In the genomic region with DNA sequence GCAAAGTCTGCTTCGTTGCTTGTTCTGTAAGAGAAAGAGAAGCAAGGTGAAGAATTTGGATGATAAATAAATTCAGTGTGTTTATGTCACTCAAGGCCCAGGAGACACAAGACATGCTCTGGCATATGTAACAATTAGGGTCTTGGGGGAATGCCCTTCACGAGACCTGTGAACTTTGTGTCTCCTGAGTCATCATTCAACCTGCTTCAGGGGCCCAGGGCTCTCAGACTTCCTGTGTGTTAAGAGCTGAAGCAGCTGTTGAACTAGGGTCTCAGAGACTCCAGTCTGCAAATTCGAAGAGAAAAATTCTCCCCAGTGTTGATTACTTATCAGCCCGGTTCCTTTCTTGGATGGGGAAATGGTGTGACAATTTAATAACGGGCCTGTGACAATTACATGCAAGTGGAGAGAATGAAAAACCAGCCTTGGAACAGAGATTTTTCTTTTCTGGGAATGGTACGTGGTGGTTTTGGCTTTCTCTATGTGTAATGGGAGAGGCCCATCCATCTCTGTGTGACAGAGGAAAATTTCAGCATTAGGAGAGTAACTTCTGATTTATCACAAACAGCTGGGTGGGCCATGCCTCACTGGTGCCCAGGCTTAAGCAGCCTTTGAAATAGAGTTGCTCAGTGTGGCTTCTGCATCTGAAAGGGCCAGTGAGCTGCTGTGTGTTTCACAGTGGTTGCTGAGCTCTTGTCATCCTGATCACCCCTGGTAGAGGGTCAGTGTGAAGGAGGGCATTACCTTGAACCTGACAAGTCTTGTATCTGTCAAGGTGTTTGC, we compare ENCODE assay signal across 1 cellular context.
TF ChIP-seq lines count a peak whose summit lies in the region.

No MANE protein-coding gene starts in this region.

TF ChIP-seq in H1, 55 proteins besides CTCF, POLR2A, EP300 and RAD21:
- TF ChIP-seq KDM5A (IDR thresholded peaks at IDR 0.05; ENCODE audit: low read length): no peak
- no peak for TF ChIP-seq RXRA (IDR thresholded peaks at IDR 0.05; ENCODE audit: insufficient read depth, low read depth, low read length)
- TF ChIP-seq TAF1 (IDR thresholded peaks at IDR 0.05; ENCODE audit: low read depth, low read length): no peak
- TF ChIP-seq BRCA1 (IDR thresholded peaks at IDR 0.05; ENCODE audit: low read depth, low read length): no peak
